27 cellular contexts compared by ENCODE assay signal in the genomic region with DNA sequence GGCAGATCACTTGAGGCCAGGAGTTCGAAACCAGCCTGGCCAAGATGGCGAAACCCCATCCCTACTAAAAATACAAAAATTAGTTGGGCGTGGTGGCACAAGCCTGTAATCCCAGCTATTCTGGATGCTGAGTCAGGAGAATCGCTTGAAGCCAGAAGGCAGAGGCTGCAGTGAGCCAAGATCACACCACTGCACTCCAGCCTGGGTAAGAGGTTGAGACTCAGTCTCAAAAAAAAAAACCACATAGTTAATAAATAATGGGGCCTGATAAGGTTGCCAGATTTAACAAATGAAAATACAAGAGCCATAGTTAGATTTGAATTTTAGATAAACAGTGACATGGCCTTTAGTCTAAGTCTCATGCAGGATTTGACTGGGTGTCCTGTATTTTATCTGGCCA.
"Had no signal": no experiment of that assay in that cellular context is flagged by ENCODE, and none has a peak within 500 bp of the region (broad histone marks: within the 10 kb centered on the region; RNA-seq: fewer than 3 reads in every experiment).

No MANE protein-coding gene starts in this region.

- H3K27ac ChIP-seq: esophagus muscularis mucosa, gastrocnemius medialis, stomach, suprapubic skin, transverse colon, vagina had no signal

- H3K4me2 ChIP-seq: smooth muscle cell had no signal

- FAIRE-seq: colon, endothelial cell of umbilical vein had no signal

- H3K27me3 ChIP-seq: breast epithelium, esophagus muscularis mucosa, gastrocnemius medialis, stomach, suprapubic skin, transverse colon, vagina had no signal

- H3K9me3 ChIP-seq: breast epithelium, esophagus muscularis mucosa, gastrocnemius medialis, stomach, suprapubic skin, transverse colon, vagina had no signal

- DNase-seq: activated CD4-positive, alpha-beta T cell treated with anti-CD3 and anti-CD28 coated beads, Interleukin-2, amount 50 U/mL, for 4 hours; activated CD8-positive, alpha-beta memory T cell treated with anti-CD3 and anti-CD28 coated beads for 24 hours; activated CD8-positive, alpha-beta memory T cell treated with anti-CD3 and anti-CD28 coated beads, Interleukin-2, amount 50 U/mL, for 48 hours; activated naive CD4-positive, alpha-beta T cell treated with Interleukin-2 at 50 U/mL for 16 hours; activated naive CD8-positive, alpha-beta T cell treated with anti-CD3 and anti-CD28 coated beads for 36 hours; activated T-cell treated with anti-CD3 and anti-CD28 coated beads, Interleukin-2, amount 50 U/mL, for 4 hours; amniotic stem cell; effector memory CD8-positive, alpha-beta T cell; gastrocnemius medialis; head of caudate nucleus; hypothalamus; left cardiac atrium; naive thymus-derived CD4-positive, alpha-beta T cell; occipital lobe; stimulated activated CD4-positive, alpha-beta T cell treated with anti-CD3 and anti-CD28 coated beads, Interleukin-15, amount 100 ng/mL, for 24 hours; stomach; transverse colon had no signal

- H3K4me3 ChIP-seq: breast epithelium, esophagus muscularis mucosa, gastrocnemius medialis, smooth muscle cell, stomach, suprapubic skin, transverse colon, vagina had no signal

- ATAC-seq: activated T-cell treated with anti-CD3 and anti-CD28 coated beads, Interleukin-2, amount 50 U/mL, for 4 hours; effector memory CD8-positive, alpha-beta T cell; gastrocnemius medialis; left cardiac atrium; naive thymus-derived CD4-positive, alpha-beta T cell; sciatic nerve; stimulated activated memory B cell treated with anti-CD40 and anti-IgM and Interleukin-4, amounts not matched to agents 10 μg/mL and 1 μg/mL and 100 μg/mL, for 72 hours; WTC11 had no signal

- H3K4me1 ChIP-seq: breast epithelium, esophagus muscularis mucosa, gastrocnemius medialis, stomach, suprapubic skin, transverse colon, vagina had no signal
